Comparison of ENCODE assay signal across 27 cellular contexts in the genomic region with DNA sequence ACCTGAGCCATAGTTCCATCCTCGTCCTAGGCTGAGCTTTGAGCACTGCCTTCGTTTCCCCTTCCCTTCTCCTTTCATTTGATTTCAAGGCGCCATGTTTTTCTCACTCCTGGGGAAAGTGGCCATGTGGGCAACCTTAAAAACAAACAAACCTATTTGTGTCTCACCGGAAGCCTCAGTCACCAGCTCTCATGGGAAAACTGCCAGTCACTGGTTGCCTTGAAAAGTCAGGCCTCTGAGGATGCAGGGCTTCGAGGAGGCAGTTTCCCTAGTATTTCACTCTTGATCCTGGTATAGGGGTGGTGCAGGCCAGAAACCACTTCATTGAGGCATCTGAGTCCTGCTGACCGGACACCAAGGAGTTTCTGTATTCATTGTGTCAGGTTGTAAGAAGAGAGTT.
"Had no signal": no experiment of that assay in that cellular context is flagged by ENCODE, and none has a peak within 500 bp of the region (broad histone marks: within the 10 kb centered on the region; RNA-seq: fewer than 3 reads in every experiment).

No MANE protein-coding gene starts in this region.

- H3K4me1 Mint-ChIP-seq: stimulated activated naive B cell treated with anti-CD40 and anti-IgM and Interleukin-4, amounts not matched to agents 10 μg/mL and 1 μg/mL and 100 μg/mL, for 72 hours had no signal

- DNase-seq: activated CD4-positive, alpha-beta T cell treated with anti-CD3 and anti-CD28 coated beads for 4 hours; activated CD4-positive, alpha-beta T cell treated with anti-CD3 and anti-CD28 coated beads, Interleukin-2, amount 50 U/mL, for 48 hours; activated CD4-positive, CD25-positive, alpha-beta regulatory T cell; activated CD8-positive, alpha-beta memory T cell treated with anti-CD3 and anti-CD28 coated beads, Interleukin-2, amount 50 U/mL, for 48 hours; activated naive CD4-positive, alpha-beta T cell; activated naive CD8-positive, alpha-beta T cell treated with anti-CD3 and anti-CD28 coated beads for 36 hours; activated T-cell treated with anti-CD3 and anti-CD28 coated beads, Interleukin-2, amount 50 U/mL, for 4 hours; caudate nucleus; endodermal cell; foreskin fibroblast; head of caudate nucleus; hippocampal formation; left cardiac atrium; left ventricle myocardium superior; mammary epithelial cell; nucleus accumbens; stimulated activated CD4-positive, alpha-beta T cell treated with anti-CD3 and anti-CD28 coated beads, Interleukin-15, amount 100 ng/mL, for 24 hours; stimulated activated CD4-positive, alpha-beta T cell treated with anti-CD3 and anti-CD28 coated beads, Interleukin-2, amount 100 ng/mL, for 24 hours; stimulated activated naive B cell treated with anti-CD40 and anti-IgM and Interleukin-4, amounts not matched to agents 10 μg/mL and 1 μg/mL and 100 μg/mL, for 72 hours had no signal

- ATAC-seq: esophagus mucosa; left ventricle myocardium superior; naive thymus-derived CD4-positive, alpha-beta T cell; stimulated activated naive B cell treated with anti-CD40 and anti-IgM and Interleukin-4, amounts not matched to agents 10 μg/mL and 1 μg/mL and 100 μg/mL, for 72 hours had no signal

- H3K36me3 ChIP-seq: right atrium auricular region, tibial nerve had no signal

- H3K4me3 ChIP-seq: right atrium auricular region, tibial nerve had no signal

- H3K4me1 ChIP-seq: right atrium auricular region, tibial nerve had no signal

- H3K36me3 Mint-ChIP-seq: activated naive CD8-positive, alpha-beta T cell treated with anti-CD3 and anti-CD28 coated beads for 36 hours; mesothelial cell of epicardium; stimulated activated naive B cell treated with anti-CD40 and anti-IgM and Interleukin-4, amounts not matched to agents 10 μg/mL and 1 μg/mL and 100 μg/mL, for 72 hours had no signal

- H3K4me3 Mint-ChIP-seq: activated naive CD8-positive, alpha-beta T cell treated with anti-CD3 and anti-CD28 coated beads for 36 hours; activated T-cell treated with anti-CD3 and anti-CD28 coated beads, Interleukin-2, amount 50 U/mL, for 4 hours; dendritic cell treated with granulocyte-macrophage colony-stimulating factor and Interleukin-4, amounts not matched to agents 40 ng/mL and 50 ng/mL, for 4 days; endodermal cell; mesothelial cell of epicardium; stimulated activated naive B cell treated with anti-CD40 and anti-IgM and Interleukin-4, amounts not matched to agents 10 μg/mL and 1 μg/mL and 100 μg/mL, for 72 hours had no signal

- H3K27me3 Mint-ChIP-seq: activated naive CD8-positive, alpha-beta T cell treated with anti-CD3 and anti-CD28 coated beads for 36 hours; naive thymus-derived CD4-positive, alpha-beta T cell had no signal

- H3K27ac ChIP-seq: right atrium auricular region, tibial nerve had no signal

- H3K9me3 Mint-ChIP-seq: activated naive CD8-positive, alpha-beta T cell treated with anti-CD3 and anti-CD28 coated beads for 36 hours; dendritic cell treated with granulocyte-macrophage colony-stimulating factor and Interleukin-4, amounts not matched to agents 40 ng/mL and 50 ng/mL, for 4 days; stimulated activated naive B cell treated with anti-CD40 and anti-IgM and Interleukin-4, amounts not matched to agents 10 μg/mL and 1 μg/mL and 100 μg/mL, for 72 hours had no signal

- FAIRE-seq: astrocyte, keratinocyte had no signal

- H3K27me3 ChIP-seq: right atrium auricular region, tibial nerve had no signal

- H3K27ac Mint-ChIP-seq: activated naive CD8-positive, alpha-beta T cell treated with anti-CD3 and anti-CD28 coated beads for 36 hours; dendritic cell treated with granulocyte-macrophage colony-stimulating factor and Interleukin-4, amounts not matched to agents 40 ng/mL and 50 ng/mL, for 4 days; endodermal cell; mesothelial cell of epicardium; stimulated activated naive B cell treated with anti-CD40 and anti-IgM and Interleukin-4, amounts not matched to agents 10 μg/mL and 1 μg/mL and 100 μg/mL, for 72 hours had no signal

- H3K9me3 ChIP-seq: right atrium auricular region had no signal
